ENCODE assay signal across 18 cellular contexts in genomic region chr12:22050078-22050477, GRCh38. TPM values are rescaled to one million over a fixed set of nuclear protein-coding genes. Genes with fewer than 3 reads are reported as not detected.
A peak's percentile ranks its signal among the peaks of the same experiment; 100 is the strongest.
DNase-seq lines count a peak whose midpoint lies in the region; ATAC-seq, FAIRE-seq and TF ChIP-seq lines count a peak whose summit lies in the region.
"Had no signal": no experiment of that assay in that cellular context is flagged by ENCODE, and none has a peak within 500 bp of the region (broad histone marks: within the 10 kb centered on the region; RNA-seq: fewer than 3 reads in every experiment).

No MANE protein-coding gene starts in this region.

- peaks cover 40% of the 10 kb centered on the region for H3K4me1 Mint-ChIP-seq in activated CD4-positive, alpha-beta T cell treated with anti-CD3 and anti-CD28 coated beads for 36 hours
- no peaks in the 10 kb centered on the region for H3K4me1 Mint-ChIP-seq in type B pancreatic cell (ENCODE audit: unreplicated experiment)

- ATAC-seq in activated CD4-positive, alpha-beta T cell treated with anti-CD3 and anti-CD28 coated beads for 36 hours, result no peak
- no peak for ATAC-seq in HG03342 (IDR thresholded peaks at IDR 0.05; ENCODE audit: unreplicated experiment)
- ATAC-seq: HCT116 had no signal

- H2BK15ac ChIP-seq in H1 (ENCODE audit: low read length), result 0 out of 2 replicates have a peak overlapping the region, but pooled peaks have one; percentile 18

- no peaks in the 10 kb centered on the region for H3K9me3 ChIP-seq in H1 (ENCODE audit: insufficient read depth in 2 of 2, low read depth in 1 of 2, low read length in 1 of 2)
- H3K9me3 ChIP-seq: BLaER1, Caco-2 had no signal

- intact Hi-C loops in activated CD4-positive, alpha-beta T cell treated with anti-CD3 and anti-CD28 coated beads for 36 hours (cut with DNase I, micrococcal nuclease), result no loop called here

- TF ChIP-seq EP300 in H1 (IDR thresholded peaks at IDR 0.05; ENCODE audit: borderline replicate concordance in 1 of 2, low read depth in 2 of 2, low read length in 2 of 2), result no peak

- no peak for DNase-seq in activated CD4-positive, alpha-beta T cell treated with anti-CD3 and anti-CD28 coated beads for 36 hours
- no peak for DNase-seq in activated CD4-positive, alpha-beta T cell treated with anti-CD3 and anti-CD28 coated beads for 1 hour
- peak; percentile 36 for DNase-seq in LNCaP clone FGC (ENCODE audit: low read depth)
- DNase-seq in H1 (ENCODE audit: low read depth in 1 of 2, low spot score in 2 of 2), result no peak
- no peak for DNase-seq in type B pancreatic cell (ENCODE audit: extremely low spot score, unreplicated experiment)
- no peak for DNase-seq in glomerular visceral epithelial cell (ENCODE audit: extremely low spot score)
- no peak for DNase-seq in NCI-H1048 (lab: John Stamatoyannopoulos, UW)
- DNase-seq: AML-193; Caco-2; CD8-positive, alpha-beta memory T cell; DMS53; GF-D8 had no signal

- H4K91ac ChIP-seq in H1 (replicated peaks; ENCODE audit: insufficient read length, low read length), result no peak overlapping the region

- H3K4me3 Mint-ChIP-seq in activated CD4-positive, alpha-beta T cell treated with anti-CD3 and anti-CD28 coated beads for 36 hours, result no peak overlapping the region
- H3K4me3 Mint-ChIP-seq in type B pancreatic cell, result no peak overlapping the region
- H3K4me3 Mint-ChIP-seq: CD8-positive, alpha-beta memory T cell had no signal

- no peak for TF ChIP-seq RAD21 in H1 (IDR thresholded peaks at IDR 0.05 in 1 of 2, conservative IDR thresholded peaks at IDR 0.05 in 1 of 2; ENCODE audit: low read depth in 2 of 2, low read length in 2 of 2)

- H3K36me3 ChIP-seq in H1 (ENCODE audit: control insufficient read depth in 2 of 4, insufficient read depth in 4 of 4, low read length in 3 of 4), result no peaks in the 10 kb centered on the region; a peak in 2 of 8 replicates

- POLR2A ChIA-PET in activated CD4-positive, alpha-beta T cell treated with anti-CD3 and anti-CD28 coated beads for 36 hours (lab: Charles Lee), result no interaction called here
- POLR2A ChIA-PET in H1 (lab: Charles Lee; ENCODE audit: partially characterized antibody), result interaction anchor here (0.5 kb wide), 1 partner anchor 402 kb away, joined by 3 read pairs; no protein-coding TSS in a partner anchor

- no peak overlapping the region for H3K23ac ChIP-seq in H1 (ENCODE audit: insufficient read length)

- FAIRE-seq in H1 (lab: Jason Lieb, UNC), result no peak
- FAIRE-seq: H54, HTR-8/SVneo had no signal

- H3K23me2 ChIP-seq in H1 (ENCODE audit: low read depth, low read length), result no peaks in the 10 kb centered on the region

- no peaks in the 10 kb centered on the region for H3K27me3 Mint-ChIP-seq in activated CD4-positive, alpha-beta T cell treated with anti-CD3 and anti-CD28 coated beads for 36 hours
- H3K27me3 Mint-ChIP-seq in type B pancreatic cell, result no peaks in the 10 kb centered on the region
- H3K27me3 Mint-ChIP-seq: CD8-positive, alpha-beta memory T cell had no signal

- H3K4me2 ChIP-seq in H1 (ENCODE audit: insufficient read depth in 1 of 2, low read depth in 2 of 2, low read length in 2 of 2), result no peak overlapping the region
- H3K4me2 ChIP-seq: BLaER1 had no signal

- no peak overlapping the region for H2AK5ac ChIP-seq in H1 (ENCODE audit: low read depth, low read length)

- H2BK20ac ChIP-seq in H1 (ENCODE audit: low read length), result no peak overlapping the region

- no peak overlapping the region for H3K4me3 ChIP-seq in LNCaP clone FGC (ENCODE audit: low read depth, low read length)
- no peak overlapping the region for H3K4me3 ChIP-seq in H1 (ENCODE audit: extremely low read depth in 1 of 4, insufficient read depth in 2 of 4, low read depth in 3 of 4, low read length in 4 of 4)
- H3K4me3 ChIP-seq: BLaER1 had no signal

- H3K79me2 ChIP-seq in H1 (ENCODE audit: control insufficient read depth in 1 of 2, insufficient read depth in 2 of 2, low read length in 2 of 2), result peaks cover 0 to 55% of the 10 kb centered on the region in 2 experiments; a peak in 2 of 4 replicates

- no peak overlapping the region for H2BK12ac ChIP-seq in H1 (ENCODE audit: low read depth, low read length)

- TF ChIP-seq CTCF in LNCaP clone FGC (IDR thresholded peaks at IDR 0.05; ENCODE audit: control insufficient read depth, extremely low read depth, insufficient read depth) (no peak), H1 (IDR thresholded peaks at IDR 0.05; ENCODE audit: control extremely low read depth in 1 of 3, insufficient read depth in 1 of 3, low read depth in 1 of 3, low read length in 3 of 3) (no peak), type B pancreatic cell (conservative IDR thresholded peaks at IDR 0.05) (no peak)

- H3K27me3 ChIP-seq in H1 (replicated peaks in 1 of 4; ENCODE audit: control insufficient read depth in 3 of 4, extremely low read depth in 1 of 4, insufficient read depth in 3 of 4, low read length in 3 of 4), result no peaks in the 10 kb centered on the region
- H3K27me3 ChIP-seq: BLaER1 had no signal

- H3K56ac ChIP-seq in H1 (replicated peaks; ENCODE audit: insufficient read length, low read depth, low read length), result no peak overlapping the region

- no peak overlapping the region for H3K4ac ChIP-seq in H1 (replicated peaks; ENCODE audit: insufficient read length, low read depth, low read length)

- H3K14ac ChIP-seq in H1 (ENCODE audit: insufficient read length), result no peak overlapping the region

- no peak overlapping the region for H2BK120ac ChIP-seq in H1 (replicated peaks; ENCODE audit: low read depth, low read length)

- H3K18ac ChIP-seq in H1 (ENCODE audit: extremely low read depth, low read length), result no peak overlapping the region

- CTCF ChIA-PET in activated CD4-positive, alpha-beta T cell treated with anti-CD3 and anti-CD28 coated beads for 36 hours (lab: Charles Lee), result no interaction called here
- CTCF ChIA-PET in H1 (lab: Charles Lee; ENCODE audit: partially characterized antibody), result interaction anchor here (0.9 kb wide), 1 partner anchor 289 kb away, joined by 3 read pairs; no protein-coding TSS in a partner anchor

- peaks cover 0 to 14% (median 6%) of the 10 kb centered on the region in 4 experiments; a peak in 4 of 7 replicates for H3K4me1 ChIP-seq in H1 (replicated peaks in 1 of 4; ENCODE audit: control insufficient read depth in 3 of 4, insufficient read depth in 4 of 4, low read length in 3 of 4)

- TF ChIP-seq POLR2A in H1 (IDR thresholded peaks at IDR 0.05; ENCODE audit: control extremely low read depth in 1 of 2, low read depth in 2 of 2, low read length in 2 of 2), result no peak

- 90% methylated on average over 4 of the region's 4 CpGs; no CpG with 5 or more reads in 1 of the 2 experiments for WGBS in H1 (ENCODE audit: extremely low coverage in 1 of 2, insufficient coverage in 1 of 2, insufficient read length in 1 of 2, insufficient replicate concordance in 2 of 2, low coverage in 1 of 2, low lambda C conversion rate in 2 of 2, missing lambda C conversion rate in 1 of 2), 2 experiments

- peaks cover 24% of the 10 kb centered on the region for H3K36me3 Mint-ChIP-seq in activated CD4-positive, alpha-beta T cell treated with anti-CD3 and anti-CD28 coated beads for 36 hours (ENCODE audit: low read depth)
- peaks cover 24% of the 10 kb centered on the region for H3K36me3 Mint-ChIP-seq in type B pancreatic cell

- no peak overlapping the region for H2AFZ ChIP-seq in H1 (ENCODE audit: low read length)

- no peak overlapping the region for H3K9ac ChIP-seq in H1 (replicated peaks in 1 of 4; ENCODE audit: extremely low read depth in 1 of 4, low read depth in 3 of 4, low read length in 3 of 4)
- H3K9ac ChIP-seq: BLaER1 had no signal

- H4K20me1 ChIP-seq in H1 (replicated peaks in 1 of 2; ENCODE audit: control insufficient read depth in 1 of 2, insufficient read depth in 2 of 2, low read length in 2 of 2), result no peaks in the 10 kb centered on the region

- H2BK5ac ChIP-seq in H1 (ENCODE audit: low read depth, low read length), result no peak overlapping the region

- peak overlapping the region; percentile 34 for H3K27ac Mint-ChIP-seq in activated CD4-positive, alpha-beta T cell treated with anti-CD3 and anti-CD28 coated beads for 36 hours
- peak overlapping the region; percentile 52 for H3K27ac Mint-ChIP-seq in type B pancreatic cell

- no peak overlapping the region for H3K27ac ChIP-seq in H1 (ENCODE audit: low read depth, low read length)
- H3K27ac ChIP-seq: 22Rv1, BLaER1 had no signal

- no peaks in the 10 kb centered on the region for H3K9me3 Mint-ChIP-seq in activated CD4-positive, alpha-beta T cell treated with anti-CD3 and anti-CD28 coated beads for 36 hours (ENCODE audit: low read depth)
- no peaks in the 10 kb centered on the region for H3K9me3 Mint-ChIP-seq in type B pancreatic cell
- H3K9me3 Mint-ChIP-seq: CD8-positive, alpha-beta memory T cell had no signal

- 0 out of 2 replicates have a peak, but pooled peaks cover 2% of the 10 kb centered on the region for H3K79me1 ChIP-seq in H1 (ENCODE audit: low read depth, low read length)

- no peak overlapping the region for H4K5ac ChIP-seq in H1 (ENCODE audit: insufficient read length, low read depth, low read length)

- H4K8ac ChIP-seq in H1 (ENCODE audit: extremely low read depth, insufficient read depth, low read length), result no peak overlapping the region

TF ChIP-seq in H1, 55 proteins besides CTCF, POLR2A, EP300 and RAD21 (continues in another document):
- no peak for TF ChIP-seq SP4 (IDR thresholded peaks at IDR 0.05; ENCODE audit: low read length)

RNA-seq across cellular contexts. Expression of gene CMAS, which starts 4.1 kb away (rescaled TPM):
- total RNA-seq in activated CD4-positive, alpha-beta T cell treated with anti-CD3 and anti-CD28 coated beads for 36 hours, result 10 to 100 TPM; 33.5 to 52.1 TPM
- total RNA-seq in H1 (2021; fragmentation: NEBNext Ultra II Directional; extraction: Animal tissue kit (Norgen Biotek cat#: 25700)), result 53.2 and 59.8 TPM in 2 replicates
- 8.2 and 13.2 TPM in 2 replicates for polyA plus RNA-seq in H1 (2011; rRNA removed)
- polyA plus RNA-seq in H1 (2011; cell fraction: cytosol; rRNA removed), result 26.5 TPM
- polyA plus RNA-seq in H1 (2011; cell fraction: nucleus; rRNA removed), result 5.0 TPM
- polyA plus RNA-seq in H1 (2012, experiment 1 of 2), result 32.6 to 48.3 TPM (median 34.7 TPM) in 4 replicates
- 11.1 TPM for polyA plus RNA-seq in H1 (2012, experiment 2 of 2)
- 47.6 TPM for polyA plus RNA-seq in H1 (2013, experiment 1 of 2)
- 51.7 TPM for polyA plus RNA-seq in H1 (2013, experiment 2 of 2)
- polyA minus RNA-seq in H1 (2011; rRNA and poly(A)+ RNA removed), result 6.0 and 10.9 TPM in 2 replicates
- 12.8 TPM for polyA minus RNA-seq in H1 (2011; cell fraction: cytosol; rRNA and poly(A)+ RNA removed)
- polyA minus RNA-seq in H1 (2011; cell fraction: nucleus; rRNA and poly(A)+ RNA removed), result 10.0 TPM
- 33.3 and 85.5 TPM in 2 replicates for total RNA-seq in type B pancreatic cell (ENCODE audit: low replicate concordance)
